ENCODE assay signal across 8 cellular contexts in the genomic region with DNA sequence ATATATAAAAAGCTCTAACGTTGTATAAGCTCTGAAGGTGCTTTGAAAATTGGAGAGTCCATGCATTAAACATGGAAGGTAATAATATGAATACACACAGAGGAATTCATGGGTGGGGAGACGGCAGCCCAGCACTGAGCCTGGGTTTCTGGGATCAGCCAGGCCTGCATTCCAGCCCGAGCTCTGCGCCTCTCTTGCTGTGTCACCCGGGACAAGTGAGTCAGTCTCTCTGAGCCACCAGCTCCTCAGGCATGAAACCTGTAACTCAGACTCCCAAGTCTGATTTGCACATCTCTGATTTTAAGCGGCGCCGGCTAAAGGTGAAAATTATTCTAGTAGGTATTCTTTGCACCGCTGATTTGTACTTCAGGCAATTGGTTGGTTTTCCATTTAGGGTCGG.
DNase-seq lines count a peak whose midpoint lies in the region; TF ChIP-seq lines count a peak whose summit lies in the region.

No MANE protein-coding gene starts in this region.

- CTCF ChIA-PET in mammary epithelial cell (lab: Charles Lee; ENCODE audit: low non-redundant PET) = interaction anchor here (1.0 kb wide), 1 partner anchor 390 kb away, joined by 18 read pairs; a partner anchor contains a TSS

- H3K9me2 ChIP-seq in DOHH2 (replicated peaks; ENCODE audit: control insufficient read depth, low read length) = no peaks in the 10 kb centered on the region
- H3K9me2 ChIP-seq in Loucy (replicated peaks; ENCODE audit: low read depth, low read length) = no peaks in the 10 kb centered on the region

- no peak overlapping the region for H3K27ac ChIP-seq in DOHH2 (ENCODE audit: low read depth, low read length)
- H3K27ac ChIP-seq in mammary epithelial cell (ENCODE audit: insufficient read depth, low read depth, low read length) = peak overlapping the region; percentile 95
- H3K27ac ChIP-seq in osteoblast (ENCODE audit: low read depth, low read length) = peak overlapping the region; percentile 88

- 54% methylated on average over 8 of the region's 10 CpGs for WGBS in mammary epithelial cell (ENCODE audit: low coverage, missing lambda C conversion rate)

- in situ Hi-C loops in mammary epithelial cell (cut with MboI; ENCODE audit: low sequenced_read_pairs in 2 of 2) = no loop called here

- H3F3A ChIP-seq in DOHH2 (ENCODE audit: control insufficient read depth, insufficient read depth) (0 out of 2 replicates have a peak, but pooled peaks cover 2% of the 10 kb centered on the region), Loucy (ENCODE audit: low read depth) (no peaks in the 10 kb centered on the region)

- H3K9ac ChIP-seq in Loucy (ENCODE audit: low read depth, low read length, poor library complexity, severe bottlenecking) = no peak overlapping the region
- peak overlapping the region; percentile 77 for H3K9ac ChIP-seq in mammary epithelial cell (ENCODE audit: insufficient read depth, low read length)

- H3K4me3 ChIP-seq in DOHH2 (ENCODE audit: low read length) (no peak overlapping the region), Loucy (ENCODE audit: low read length, poor library complexity, severe bottlenecking) (no peak overlapping the region), mammary epithelial cell (replicated peaks in 1 of 3; ENCODE audit: insufficient read depth in 1 of 3, low read depth in 2 of 3, low read length in 3 of 3) (no peak overlapping the region), osteoblast (ENCODE audit: insufficient read depth, low read length) (peak overlapping the region; percentile 34)

- dilution Hi-C loops in mammary epithelial cell (cut with HindIII; ENCODE audit: low sequenced_read_pairs) = no loop called here

- H3K27me3 ChIP-seq in DOHH2 (ENCODE audit: control insufficient read depth, low read length) (no peaks in the 10 kb centered on the region), Loucy (ENCODE audit: insufficient read depth, low read length, poor library complexity, severe bottlenecking) (no peaks in the 10 kb centered on the region), mammary epithelial cell (ENCODE audit: insufficient read depth, low read length) (no peaks in the 10 kb centered on the region), osteoblast (ENCODE audit: insufficient read depth, low read length) (no peaks in the 10 kb centered on the region)

- H3K79me2 ChIP-seq in DOHH2 (ENCODE audit: control insufficient read depth, low read length) (peaks cover 58% of the 10 kb centered on the region), Loucy (ENCODE audit: insufficient read depth, low read length) (no peaks in the 10 kb centered on the region), mammary epithelial cell (ENCODE audit: insufficient read depth, low read length) (peaks cover 100% of the 10 kb centered on the region), osteoblast (ENCODE audit: insufficient read depth, low read length) (peaks cover 93% of the 10 kb centered on the region)

- H2AFZ ChIP-seq in Loucy (ENCODE audit: low read length) (no peak overlapping the region), mammary epithelial cell (ENCODE audit: low read depth, low read length) (peak overlapping the region; percentile 64), osteoblast (ENCODE audit: low read length) (no peak overlapping the region)

- no peaks in the 10 kb centered on the region for H3K9me3 ChIP-seq in DOHH2 (ENCODE audit: control insufficient read depth, insufficient read depth, low read length)
- no peaks in the 10 kb centered on the region for H3K9me3 ChIP-seq in Loucy (ENCODE audit: insufficient read depth, low read depth, low read length)
- H3K9me3 ChIP-seq in mammary epithelial cell (replicated peaks; ENCODE audit: insufficient read depth, low read length) = no peaks in the 10 kb centered on the region
- H3K9me3 ChIP-seq in osteoblast (ENCODE audit: low read depth, low read length) = no peaks in the 10 kb centered on the region

- no peak for TF ChIP-seq CTCF in DOHH2 (IDR thresholded peaks at IDR 0.05; ENCODE audit: low read depth, low read length, poor library complexity, severe bottlenecking)
- no peak for TF ChIP-seq CTCF in Loucy (conservative IDR thresholded peaks at IDR 0.05; ENCODE audit: low read length)
- TF ChIP-seq CTCF in mammary epithelial cell (conservative IDR thresholded peaks at IDR 0.05 in 1 of 2, IDR thresholded peaks at IDR 0.05 in 1 of 2; ENCODE audit: extremely low read depth in 1 of 2, insufficient read depth in 1 of 2, low read depth in 1 of 2, low read length in 2 of 2) = no peak
- no peak for TF ChIP-seq CTCF in osteoblast (IDR thresholded peaks at IDR 0.05; ENCODE audit: extremely low read depth, low read depth, low read length)

- no TSS peak for BruUV-seq in mammary epithelial cell (replicated peaks; lab: Mats Ljungman, UMichigan)

- H3K36me3 ChIP-seq in DOHH2 (ENCODE audit: control insufficient read depth, low read length) (no peaks in the 10 kb centered on the region), Loucy (ENCODE audit: insufficient read depth, low read length) (no peaks in the 10 kb centered on the region), mammary epithelial cell (ENCODE audit: insufficient read depth, low read length) (no peaks in the 10 kb centered on the region), osteoblast (ENCODE audit: insufficient read depth, low read length) (no peaks in the 10 kb centered on the region)

- H4K20me1 ChIP-seq in DOHH2 (ENCODE audit: control insufficient read depth, insufficient read depth, low read depth, low read length) (no peaks in the 10 kb centered on the region; the same call in 1 of the 2 replicates), Loucy (ENCODE audit: insufficient read depth, low read length, poor library complexity, severe bottlenecking) (no peaks in the 10 kb centered on the region), mammary epithelial cell (ENCODE audit: insufficient read depth, low read length) (no peaks in the 10 kb centered on the region), osteoblast (ENCODE audit: insufficient read depth, low read length) (peaks cover 40% of the 10 kb centered on the region)

- H3K4me1 ChIP-seq in DOHH2 (ENCODE audit: control insufficient read depth, low read length) (peaks cover 61% of the 10 kb centered on the region), Loucy (ENCODE audit: insufficient read depth, low read length, poor library complexity, severe bottlenecking) (peaks cover 35% of the 10 kb centered on the region), mammary epithelial cell (ENCODE audit: insufficient read depth, low read length) (peaks cover 59% of the 10 kb centered on the region), osteoblast (ENCODE audit: insufficient read depth, low read length) (peaks cover 59% of the 10 kb centered on the region)

- DNase-seq in mammary epithelial cell = peak; percentile 86
- DNase-seq in osteoblast (ENCODE audit: insufficient read length, low spot score, missing footprints) = peak; percentile 92
- no peak for DNase-seq in medulla oblongata (ENCODE audit: extremely low spot score)
- no peak for DNase-seq in NCI-H187 (lab: John Stamatoyannopoulos, UW)
- DNase-seq in NOMO-1 (lab: John Stamatoyannopoulos, UW; ENCODE audit: unreplicated experiment in 2 of 2) = no peak
- no peak for DNase-seq in SHP77 (lab: John Stamatoyannopoulos, UW)

- peak overlapping the region; percentile 56 for H3K4me2 ChIP-seq in DOHH2 (ENCODE audit: low read length)
- peak overlapping the region; percentile 67 for H3K4me2 ChIP-seq in Loucy (ENCODE audit: low read depth, low read length, poor library complexity, severe bottlenecking)
- peak overlapping the region; percentile 81 for H3K4me2 ChIP-seq in mammary epithelial cell (ENCODE audit: insufficient read depth, low read depth, low read length)
- peak overlapping the region; percentile 68 for H3K4me2 ChIP-seq in osteoblast (ENCODE audit: insufficient read depth, low read length)

- intact Hi-C loops in mammary epithelial cell (cut with micrococcal nuclease) = loop anchor here (5.0 kb wide), 1 partner anchor 47 kb away; no protein-coding TSS in a partner anchor

Comparison
In these comparisons a context has a peak if more than half of its experiments do, and no peak if none do; other contexts are left out.
1. DNase-seq: peak in mammary epithelial cell (single experiment) and osteoblast (single experiment); none in medulla oblongata (single experiment), NCI-H187 (0 of 2), NOMO-1 (0 of 2) and SHP77 (0 of 2).
2. Peak in every context shown above with its lines, with median percentiles within 50 percentile points of each other: H3K4me2 ChIP-seq.